In genomic region chr12:39443704-39444234, GRCh38 we compare ENCODE assay signal across 8 cellular contexts. TPM values are rescaled to one million over a fixed set of nuclear protein-coding genes. Genes with fewer than 3 reads are reported as not detected.
DNase-seq lines count a peak whose midpoint lies in the region; ATAC-seq, FAIRE-seq and TF ChIP-seq lines count a peak whose summit lies in the region.

No MANE protein-coding gene starts in this region.

- H3K9me3 ChIP-seq in ES-I3 (ENCODE audit: control insufficient read depth, insufficient read depth, low read length) (no peaks in the 10 kb centered on the region), PC-3 (ENCODE audit: low read length) (no peaks in the 10 kb centered on the region), endothelial cell of umbilical vein (replicated peaks; ENCODE audit: control insufficient read depth, insufficient read depth, low read length) (no peaks in the 10 kb centered on the region)

- DNase-seq in PC-3 (peak; percentile 37), endothelial cell of umbilical vein (ENCODE audit: low read depth, low spot score) (no peak), SIG-M5 treated with dmso at 0.1 percent for 504 hours (lab: John Stamatoyannopoulos, UW; ENCODE audit: unreplicated experiment) (no peak)
- no peak for DNase-seq in activated CD4-positive, CD25-positive, alpha-beta regulatory T cell treated with anti-CD3 and anti-CD28 coated beads, Interleukin-2, amount 50 U/mL, for 72 hours

- H3K9ac ChIP-seq in ES-I3 (ENCODE audit: low read depth, low read length): peak overlapping the region; percentile 78
- peak overlapping the region; percentile 66 for H3K9ac ChIP-seq in PC-3 (ENCODE audit: low read length)
- H3K9ac ChIP-seq in endothelial cell of umbilical vein (replicated peaks; ENCODE audit: extremely low read depth, insufficient read depth, low read length): peak overlapping the region; percentile 28

- peaks cover 8% of the 10 kb centered on the region; the same call in 1 of the 2 replicates for H3K4me1 ChIP-seq in ES-I3 (ENCODE audit: insufficient read depth, low read length)
- H3K4me1 ChIP-seq in PC-3 (ENCODE audit: insufficient read depth, low read length): peaks cover 22% of the 10 kb centered on the region
- H3K4me1 ChIP-seq in endothelial cell of umbilical vein (ENCODE audit: control insufficient read depth, extremely low read depth, insufficient read depth, low read length): peaks cover 12% of the 10 kb centered on the region

- H3K9me1 ChIP-seq in endothelial cell of umbilical vein (replicated peaks; ENCODE audit: control insufficient read depth, extremely low read depth, insufficient read depth, low read length): no peaks in the 10 kb centered on the region

- no peak for TF ChIP-seq POLR2A in endothelial cell of umbilical vein (IDR thresholded peaks at IDR 0.05; ENCODE audit: low read depth, low read length)

- no peaks in the 10 kb centered on the region for H3K9me2 ChIP-seq in PC-3 (replicated peaks; ENCODE audit: low read length)

- H3K4me3 Mint-ChIP-seq in nephron: peak overlapping the region; percentile 77 to 90 (median 87)

- POLR2A ChIA-PET in PC-3 (lab: Charles Lee; ENCODE audit: unreplicated experiment) (interaction anchor here (0.6 to 0.7 kb wide), 3 partner anchors 30 to 404 kb away, joined by 3 read pairs; no protein-coding TSS in a partner anchor), endothelial cell of umbilical vein (lab: Charles Lee) (no interaction called here)

- H3K27me3 ChIP-seq in PC-3 (ENCODE audit: low read length) (no peaks in the 10 kb centered on the region), endothelial cell of umbilical vein (ENCODE audit: control insufficient read depth in 2 of 2, insufficient read depth in 2 of 2, low read length in 2 of 2) (peaks cover 2% of the 10 kb centered on the region in 2 experiments)

- H3K79me2 ChIP-seq in PC-3 (ENCODE audit: low read length) (peaks cover 38% of the 10 kb centered on the region), endothelial cell of umbilical vein (ENCODE audit: control insufficient read depth, insufficient read depth, low read length) (peaks cover 9% of the 10 kb centered on the region)

- peak overlapping the region; percentile 75 to 94 (median 91) for H3K27ac Mint-ChIP-seq in nephron

- H2AFZ ChIP-seq in PC-3 (ENCODE audit: low read length) (peak overlapping the region; percentile 95), endothelial cell of umbilical vein (ENCODE audit: low read depth, low read length) (peak overlapping the region; percentile 100)

- H3K4me2 ChIP-seq in PC-3 (ENCODE audit: low read length) (peak overlapping the region; percentile 98), endothelial cell of umbilical vein (ENCODE audit: insufficient read depth, low read length) (peak overlapping the region; percentile 84)

- CTCF ChIA-PET in PC-3 (lab: Charles Lee) (interaction anchor here (0.5 to 1.2 kb wide), 2 partner anchors 40 to 75 kb away, joined by 3 to 6 read pairs; no protein-coding TSS in a partner anchor), endothelial cell of umbilical vein (lab: Charles Lee) (interaction anchor here (0.9 to 1.4 kb wide), 6 partner anchors 11 to 175 kb away, joined by 3 to 4 read pairs (median 4); partner anchors contain the start of gene ABCD2)

- no peaks in the 10 kb centered on the region for H3K36me3 Mint-ChIP-seq in nephron (ENCODE audit: low read depth)

- BruUV-seq in PC-3 (replicated peaks; lab: Mats Ljungman, UMichigan): no TSS peak
- BruUV-seq in endothelial cell of umbilical vein (replicated peaks; lab: Mats Ljungman, UMichigan): no TSS peak

- FAIRE-seq in endothelial cell of umbilical vein (lab: Jason Lieb, UNC): peak; percentile 26

- peaks cover 10% of the 10 kb centered on the region for H3K4me1 Mint-ChIP-seq in nephron

- H4K20me1 ChIP-seq in PC-3 (ENCODE audit: low read length): peaks cover 9% of the 10 kb centered on the region; the same call in 1 of the 2 replicates
- H4K20me1 ChIP-seq in endothelial cell of umbilical vein (replicated peaks; ENCODE audit: control insufficient read depth, extremely low read depth, insufficient read depth, low read length): no peaks in the 10 kb centered on the region

- no peak for TF ChIP-seq CTCF in PC-3 (conservative IDR thresholded peaks at IDR 0.05; ENCODE audit: low read depth, low read length)
- no peak for TF ChIP-seq CTCF in endothelial cell of umbilical vein (IDR thresholded peaks at IDR 0.05; ENCODE audit: extremely low read depth in 1 of 2, insufficient read depth in 1 of 2, low read depth in 1 of 2, low read length in 2 of 2)
- TF ChIP-seq CTCF in nephron (IDR thresholded peaks at IDR 0.05; ENCODE audit: unreplicated experiment in 3 of 3): no peak

- ATAC-seq in PC-3: peak; percentile 5; the same call in 1 of the 2 replicates
- no peak for ATAC-seq in GM19395 (IDR thresholded peaks at IDR 0.05; ENCODE audit: unreplicated experiment)
- no peak for ATAC-seq in HG02588 (IDR thresholded peaks at IDR 0.05; ENCODE audit: unreplicated experiment)

- H3K9me3 Mint-ChIP-seq in nephron: no peaks in the 10 kb centered on the region

- dilution Hi-C loops in endothelial cell of umbilical vein (cut with MboI; ENCODE audit: extremely low pct_ligation_motif_present, low sequenced_read_pairs): no loop called here

- H3K27me3 Mint-ChIP-seq in nephron (ENCODE audit: low read depth): peaks cover 24% of the 10 kb centered on the region

- H3K4me3 ChIP-seq in PC-3 (ENCODE audit: low read length) (peak overlapping the region; percentile 81), endothelial cell of umbilical vein (replicated peaks in 1 of 3; ENCODE audit: insufficient read depth in 1 of 3, low read depth in 1 of 3, low read length in 3 of 3) (peak overlapping the region; percentile 44 to 87 (median 84))

- H3K36me3 ChIP-seq in ES-I3 (ENCODE audit: insufficient read depth, low read length) (no peaks in the 10 kb centered on the region), PC-3 (ENCODE audit: low read depth, low read length) (no peaks in the 10 kb centered on the region), endothelial cell of umbilical vein (ENCODE audit: control insufficient read depth in 2 of 2, extremely low read depth in 1 of 2, insufficient read depth in 2 of 2, low read length in 2 of 2) (no peaks in the 10 kb centered on the region)

- H3K27ac ChIP-seq in PC-3 (ENCODE audit: low read length) (peak overlapping the region; percentile 61), endothelial cell of umbilical vein (ENCODE audit: insufficient read depth, low read depth, low read length) (peak overlapping the region; percentile 50)

- no peaks in the 10 kb centered on the region for H3F3A ChIP-seq in PC-3 (ENCODE audit: low read length, unreplicated experiment)

- intact Hi-C loops in PC-3 (cut with micrococcal nuclease): loop anchor here (2.0 to 5.0 kb wide), 4 partner anchors 51 to 249 kb away; no protein-coding TSS in a partner anchor
- intact Hi-C loops in endothelial cell of umbilical vein (cut with micrococcal nuclease): loop anchor here (1.0 to 5.0 kb wide), 5 partner anchors 66 to 662 kb away; partner anchors contain the start of genes ABCD2 and CPNE8

TF ChIP-seq in endothelial cell of umbilical vein, 7 proteins besides CTCF, POLR2A, EP300 and RAD21:
- no peak for TF ChIP-seq POLR2AphosphoS5 (IDR thresholded peaks at IDR 0.05; ENCODE audit: insufficient read depth, low read depth, low read length)
- TF ChIP-seq EZH2 (IDR thresholded peaks at IDR 0.05; ENCODE audit: borderline replicate concordance, low read depth, low read length, severe bottlenecking): no peak
- TF ChIP-seq GATA2 (IDR thresholded peaks at IDR 0.05; ENCODE audit: insufficient read depth, insufficient read length, low read depth, low read length): no peak
- TF ChIP-seq FOS (IDR thresholded peaks at IDR 0.05; ENCODE audit: borderline replicate concordance, insufficient read depth, low read length): no peak
- no peak for TF ChIP-seq JUN (IDR thresholded peaks at IDR 0.05; ENCODE audit: borderline replicate concordance, insufficient read depth, insufficient read length, low read depth)
- no peak for TF ChIP-seq MYC (IDR thresholded peaks at IDR 0.05; ENCODE audit: low read depth, low read length)
- no peak for TF ChIP-seq MAX (IDR thresholded peaks at IDR 0.05; ENCODE audit: insufficient read depth, insufficient read length)

RNA-seq across cellular contexts. Expression of gene KIF21A, which starts 0.8 kb away (rescaled TPM):
- total RNA-seq in PC-3 (2014; rRNA removed): 21.7 and 25.1 TPM in 2 replicates
- total RNA-seq in endothelial cell of umbilical vein: 9.6 and 10.1 TPM in 2 replicates
- polyA plus RNA-seq in endothelial cell of umbilical vein: 1.6 and 1.8 TPM in 2 replicates
- polyA plus RNA-seq in endothelial cell of umbilical vein (2011; cell fraction: cytosol; rRNA removed): 2.7 and 3.1 TPM in 2 replicates
- polyA plus RNA-seq in endothelial cell of umbilical vein (2011; cell fraction: nucleus; rRNA removed): 11.4 and 14.5 TPM in 2 replicates
- 12.0 and 12.7 TPM in 2 replicates for polyA plus RNA-seq in endothelial cell of umbilical vein (2012)
- polyA minus RNA-seq in endothelial cell of umbilical vein: 7.5 and 8.7 TPM in 2 replicates
- 25.1 TPM for polyA minus RNA-seq in endothelial cell of umbilical vein (2011; cell fraction: cytosol; rRNA and poly(A)+ RNA removed)
- 23.9 and 37.0 TPM in 2 replicates for polyA minus RNA-seq in endothelial cell of umbilical vein (2011; cell fraction: nucleus; rRNA and poly(A)+ RNA removed)

Comparison
In these comparisons a context has a peak if more than half of its experiments do, and no peak if none do; other contexts are left out.
1. H3K9ac ChIP-seq: peak in every context shown above with its lines; median percentile 78 in ES-I3; 66 in PC-3; 28 in endothelial cell of umbilical vein.